ENCODE assay signal across 19 cellular contexts in the genomic region with DNA sequence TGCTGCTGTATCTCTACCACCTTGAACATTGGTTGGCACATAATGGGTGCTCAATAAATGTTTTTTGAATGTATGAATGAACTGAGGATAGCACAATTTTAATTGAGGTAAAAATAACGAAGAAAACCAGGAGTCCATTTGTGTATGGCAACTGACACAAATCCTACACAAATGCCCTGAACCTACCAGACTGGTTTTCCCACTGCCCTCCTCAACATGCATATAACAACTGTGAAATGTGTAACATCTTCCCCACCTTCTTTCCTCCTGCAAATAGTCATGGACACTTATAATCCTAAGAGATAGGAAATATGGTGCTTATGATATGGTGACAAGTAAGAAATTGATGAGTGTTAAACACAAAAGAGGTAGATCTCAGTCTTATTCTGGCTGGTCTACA. TPM values are rescaled to one million over a fixed set of nuclear protein-coding genes. Genes with fewer than 3 reads are reported as not detected.
DNase-seq lines count a peak whose midpoint lies in the region; ATAC-seq lines count a peak whose summit lies in the region.
"Had no signal": no experiment of that assay in that cellular context is flagged by ENCODE, and none has a peak within 500 bp of the region (broad histone marks: within the 10 kb centered on the region; RNA-seq: fewer than 3 reads in every experiment).

No MANE protein-coding gene starts in this region.

- no peak overlapping the region for H3K9ac ChIP-seq in Karpas-422 (ENCODE audit: low read length)
- H3K9ac ChIP-seq: GM23248 had no signal

- ATAC-seq in memory B cell (ENCODE audit: low read depth) (no peak), GM21447 (IDR thresholded peaks at IDR 0.05; ENCODE audit: unreplicated experiment) (no peak)

- DNase-seq in DMS53 treated with DMSO at 0.1 percent for 48 hours (lab: John Stamatoyannopoulos, UW; ENCODE audit: unreplicated experiment) (peak; percentile 33), Karpas-422 (no peak), NCI-H510A treated with DMSO at 0.1 percent for 48 hours (lab: John Stamatoyannopoulos, UW) (peak; percentile 22), memory B cell (ENCODE audit: low spot score in 2 of 2) (no peak), NCI-H1436 (lab: John Stamatoyannopoulos, UW) (no peak)
- no peak for DNase-seq in activated CD4-positive, alpha-beta T cell treated with anti-CD3 and anti-CD28 coated beads, Interleukin-2, amount 50 U/mL, for 48 hours
- DNase-seq in activated naive CD4-positive, alpha-beta T cell treated with anti-CD3 and anti-CD28 coated beads, Interleukin-2, amount 50 U/mL, for 16 hours, result no peak
- DNase-seq: ACHN; BE2C; C1 segment of cervical spinal cord; CD4-positive, CD25-positive, alpha-beta regulatory T cell; COR-L47; DMS79 treated with DMSO at 0.1 percent for 48 hours; GF-D8; GM23248 had no signal

- H3K36me3 Mint-ChIP-seq in memory B cell, result no peaks in the 10 kb centered on the region
- H3K36me3 Mint-ChIP-seq: CD4-positive, CD25-positive, alpha-beta regulatory T cell; CD8-positive, alpha-beta memory T cell had no signal

- no peaks in the 10 kb centered on the region for H3K79me2 ChIP-seq in Karpas-422 (ENCODE audit: low read length)

- no peak overlapping the region for H3K27ac ChIP-seq in Karpas-422 (ENCODE audit: low read length)
- H3K27ac ChIP-seq: GM23248 had no signal

- no peaks in the 10 kb centered on the region for H3K9me3 Mint-ChIP-seq in memory B cell
- H3K9me3 Mint-ChIP-seq: CD8-positive, alpha-beta memory T cell had no signal

- peak overlapping the region; percentile 44 for H3K4me2 ChIP-seq in Karpas-422 (ENCODE audit: low read depth, low read length, poor library complexity, severe bottlenecking)

- peaks cover 16% of the 10 kb centered on the region for H3K4me1 Mint-ChIP-seq in memory B cell

- no peaks in the 10 kb centered on the region for H3K27me3 ChIP-seq in Karpas-422 (ENCODE audit: low read length)
- H3K27me3 ChIP-seq: BE2C had no signal

- H2AFZ ChIP-seq in Karpas-422 (ENCODE audit: low read length), result no peak overlapping the region
- H2AFZ ChIP-seq: GM23248 had no signal

- H3K4me3 Mint-ChIP-seq in memory B cell, result peak overlapping the region; percentile 10
- H3K4me3 Mint-ChIP-seq: CD4-positive, CD25-positive, alpha-beta regulatory T cell had no signal

- H3K9me3 ChIP-seq in Karpas-422 (ENCODE audit: low read length), result no peaks in the 10 kb centered on the region
- H3K9me3 ChIP-seq: BE2C, HAP-1 had no signal

- H3K27ac Mint-ChIP-seq in memory B cell, result no peak overlapping the region
- H3K27ac Mint-ChIP-seq: CD4-positive, CD25-positive, alpha-beta regulatory T cell had no signal

- H3K36me3 ChIP-seq in Karpas-422 (ENCODE audit: insufficient read depth, low read length), result no peaks in the 10 kb centered on the region
- H3K36me3 ChIP-seq: BE2C, HAP-1 had no signal

- H3K4me1 ChIP-seq in Karpas-422 (ENCODE audit: low read length), result peaks cover 14% of the 10 kb centered on the region
- H3K4me1 ChIP-seq: BE2C had no signal

- H3K27me3 Mint-ChIP-seq in memory B cell, result no peaks in the 10 kb centered on the region

- H3K9me2 ChIP-seq in Karpas-422 (replicated peaks; ENCODE audit: insufficient read depth, low read length), result no peaks in the 10 kb centered on the region

- no peak overlapping the region for H3K4me3 ChIP-seq in Karpas-422 (ENCODE audit: low read length)
- H3K4me3 ChIP-seq: GM12878, GM23248, HAP-1 had no signal

- no peaks in the 10 kb centered on the region for H4K20me1 ChIP-seq in Karpas-422 (ENCODE audit: insufficient read depth, low read depth, low read length)

RNA-seq across cellular contexts. Expression of gene LMO4, which starts 9.9 kb away (rescaled TPM):
- 26.4 and 45.8 TPM in 2 replicates for total RNA-seq in Karpas-422 (2014; rRNA removed; shearing (Covaris generic); ENCODE audit: low replicate concordance)

Comparison
In these comparisons a context has a peak if more than half of its experiments do, and no peak if none do; other contexts are left out.
1. DNase-seq: peak in DMS53 treated with DMSO at 0.1 percent for 48 hours (single experiment) and NCI-H510A treated with DMSO at 0.1 percent for 48 hours (single experiment); none in Karpas-422 (single experiment), memory B cell (0 of 2), NCI-H1436 (single experiment), activated CD4-positive, alpha-beta T cell treated with anti-CD3 and anti-CD28 coated beads, Interleukin-2, amount 50 U/mL, for 48 hours (0 of 2) and activated naive CD4-positive, alpha-beta T cell treated with anti-CD3 and anti-CD28 coated beads, Interleukin-2, amount 50 U/mL, for 16 hours (single experiment).